In genomic region chr1:241631674-241632073, GRCh38 we compare ENCODE assay signal across 15 cellular contexts. TPM values are rescaled to one million over a fixed set of nuclear protein-coding genes. Genes with fewer than 3 reads are reported as not detected.
"Had no signal": no experiment of that assay in that cellular context is flagged by ENCODE, and none has a peak within 500 bp of the region (broad histone marks: within the 10 kb centered on the region; RNA-seq: fewer than 3 reads in every experiment).

No MANE protein-coding gene starts in this region.

- H3K4me3 ChIP-seq: adrenal gland, body of pancreas, gastrocnemius medialis, heart right ventricle, pancreas, tibial nerve had no signal

- DNase-seq: activated effector memory CD4-positive, alpha-beta T cell treated with anti-CD3 and anti-CD28 coated beads, Interleukin-2, amount 50 U/mL, for 16 hours; adrenal gland; body of pancreas; cortex of kidney; effector CD8-positive, alpha-beta T cell; gastrocnemius medialis; heart right ventricle; left ventricle myocardium superior; pancreas had no signal

- H3K27me3 Mint-ChIP-seq: central memory CD8-positive, alpha-beta T cell had no signal

- H3K4me3 Mint-ChIP-seq: central memory CD8-positive, alpha-beta T cell; T-helper 2 cell treated with Interferon-gamma antibody and Interleukin-4, amounts not matched to agents 5 μg/mL and 100 μg/mL, for 36 hours had no signal

- H3K9me3 Mint-ChIP-seq: central memory CD8-positive, alpha-beta T cell; T-helper 2 cell treated with Interferon-gamma antibody and Interleukin-4, amounts not matched to agents 5 μg/mL and 100 μg/mL, for 36 hours had no signal

- ATAC-seq: body of pancreas, gastrocnemius medialis, heart right ventricle, left ventricle myocardium superior, pancreas had no signal

- H3K27me3 ChIP-seq: adrenal gland, body of pancreas, gastrocnemius medialis, heart right ventricle, pancreas, tibial nerve had no signal

- H3K27ac Mint-ChIP-seq: T-helper 2 cell treated with Interferon-gamma antibody and Interleukin-4, amounts not matched to agents 5 μg/mL and 100 μg/mL, for 36 hours had no signal

- H3K36me3 ChIP-seq: adrenal gland, gastrocnemius medialis, pancreas had no signal

RNA-seq across cellular contexts. Expression of gene WDR64, which starts 20.4 kb away (rescaled TPM):
- total RNA-seq: activated CD8-positive, alpha-beta memory T cell treated with anti-CD3 and anti-CD28 coated beads for 36 hours; body of pancreas; left ventricle myocardium superior; mesenteric fat pad; pancreas; subcutaneous adipose tissue had no signal
